ENCODE assay signal across 8 cellular contexts in genomic region chr15:31214864-31215489, GRCh38.
A peak's percentile ranks its signal among the peaks of the same experiment; 100 is the strongest.
DNase-seq lines count a peak whose midpoint lies in the region; ATAC-seq, FAIRE-seq and TF ChIP-seq lines count a peak whose summit lies in the region.

No MANE protein-coding gene starts in this region.

- H3K4me3 Mint-ChIP-seq in activated T-helper 2 cell treated with anti-CD3 and anti-CD28 coated beads, Interferon-gamma antibody, Interleukin-2, Interleukin-4, amounts not matched to agents 10 μg/mL and 5 μg/mL and 100 μg/mL, durations not matched to agents 14 hours and 24 hours and 36 hours (ENCODE audit: low read depth): peak overlapping the region; percentile 67

- 24 to 37% (median 27%) methylated on average over 16 to 18 of the region's 18 CpGs for WGBS in small intestine, 3 donors

- BruUV-seq in A673 (replicated peaks; lab: Mats Ljungman, UMichigan): no TSS peak

- peaks cover 2% of the 10 kb centered on the region for H3K27me3 Mint-ChIP-seq in activated T-helper 2 cell treated with anti-CD3 and anti-CD28 coated beads, Interferon-gamma antibody, Interleukin-2, Interleukin-4, amounts not matched to agents 10 μg/mL and 5 μg/mL and 100 μg/mL, durations not matched to agents 14 hours and 24 hours and 36 hours (ENCODE audit: low read depth)

- H3K36me3 Mint-ChIP-seq in activated T-helper 2 cell treated with anti-CD3 and anti-CD28 coated beads, Interferon-gamma antibody, Interleukin-2, Interleukin-4, amounts not matched to agents 10 μg/mL and 5 μg/mL and 100 μg/mL, durations not matched to agents 14 hours and 24 hours and 36 hours (ENCODE audit: low read depth): peaks cover 9% of the 10 kb centered on the region

- H3K4me1 ChIP-seq in A673 (ENCODE audit: insufficient read depth, low read length, poor library complexity, severe bottlenecking): no peaks in the 10 kb centered on the region
- H3K4me1 ChIP-seq in iPS-15b (ENCODE audit: control insufficient read depth, insufficient read depth, low read length): peaks cover 5% of the 10 kb centered on the region
- H3K4me1 ChIP-seq in small intestine (ENCODE audit: control insufficient read depth in 2 of 2, insufficient read depth in 1 of 2, low read depth in 1 of 2, low read length in 1 of 2): peaks cover 2 to 7% of the 10 kb centered on the region in 2 donors

- CTCF ChIA-PET in A673 (lab: Charles Lee): interaction anchor here (0.6 to 1.4 kb wide), 2 partner anchors 274 to 293 kb away, joined by 4 to 6 read pairs; no protein-coding TSS in a partner anchor

- H3K9me3 Mint-ChIP-seq in activated T-helper 2 cell treated with anti-CD3 and anti-CD28 coated beads, Interferon-gamma antibody, Interleukin-2, Interleukin-4, amounts not matched to agents 10 μg/mL and 5 μg/mL and 100 μg/mL, durations not matched to agents 14 hours and 24 hours and 36 hours: peaks cover 11% of the 10 kb centered on the region

- FAIRE-seq in small intestine (lab: Jason Lieb, UNC): no peak

- no peak for ATAC-seq in GM21786 (IDR thresholded peaks at IDR 0.05; ENCODE audit: unreplicated experiment)

- peaks cover 28% of the 10 kb centered on the region for H3K4me1 Mint-ChIP-seq in activated T-helper 2 cell treated with anti-CD3 and anti-CD28 coated beads, Interferon-gamma antibody, Interleukin-2, Interleukin-4, amounts not matched to agents 10 μg/mL and 5 μg/mL and 100 μg/mL, durations not matched to agents 14 hours and 24 hours and 36 hours (ENCODE audit: low read depth)

- POLR2A ChIA-PET in A673 (lab: Charles Lee; ENCODE audit: low non-redundant PET): no interaction called here

- H3K27ac Mint-ChIP-seq in activated T-helper 2 cell treated with anti-CD3 and anti-CD28 coated beads, Interferon-gamma antibody, Interleukin-2, Interleukin-4, amounts not matched to agents 10 μg/mL and 5 μg/mL and 100 μg/mL, durations not matched to agents 14 hours and 24 hours and 36 hours: peak overlapping the region; percentile 33

- H3K9me3 ChIP-seq in A673 (ENCODE audit: low read depth, low read length, poor library complexity, severe bottlenecking) (no peaks in the 10 kb centered on the region), iPS-15b (ENCODE audit: control insufficient read depth, insufficient read depth, low read length) (no peaks in the 10 kb centered on the region), small intestine (ENCODE audit: control insufficient read depth, low read depth) (no peaks in the 10 kb centered on the region)

- DNase-seq in A673 (ENCODE audit: low spot score) (no peak), H7 (peak; percentile 40), small intestine (peak; percentile 33), epidermal melanocyte (ENCODE audit: insufficient read length, low spot score) (no peak)
- no peak for DNase-seq in activated T-helper 2 cell treated with anti-CD3 and anti-CD28 coated beads, Interferon-gamma antibody, Interleukin-2, Interleukin-4, amounts not matched to agents 10 μg/mL and 5 μg/mL and 100 μg/mL, durations not matched to agents 14 hours and 24 hours and 36 hours (ENCODE audit: low spot score)
- no peak for DNase-seq in effector CD8-positive, alpha-beta T cell (lab: John Stamatoyannopoulos, UW)

- peak overlapping the region; percentile 37 for H3K9ac ChIP-seq in iPS-15b (ENCODE audit: low read depth, low read length)

- H3K27ac ChIP-seq in A673 (ENCODE audit: low read depth, low read length, poor library complexity, severe bottlenecking) (no peak overlapping the region), small intestine (ENCODE audit: low read depth in 1 of 2, low read length in 1 of 2) (peak overlapping the region; percentile 99)

- TF ChIP-seq CTCF in A673 (conservative IDR thresholded peaks at IDR 0.05; ENCODE audit: low read depth, low read length): no peak

- intact Hi-C loops in A673 (cut with micrococcal nuclease; ENCODE audit: unreplicated experiment): loop anchor here (1.0 kb wide), 1 partner anchor 110 kb away; no protein-coding TSS in a partner anchor
- intact Hi-C loops in activated T-helper 2 cell treated with anti-CD3 and anti-CD28 coated beads, Interferon-gamma antibody, Interleukin-2, Interleukin-4, amounts not matched to agents 10 μg/mL and 5 μg/mL and 100 μg/mL, durations not matched to agents 14 hours and 24 hours and 36 hours (cut with micrococcal nuclease): loop anchor here (1.0 to 2.0 kb wide), 3 partner anchors 52 to 273 kb away; partner anchors contain the start of gene KLF13

- H3K4me3 ChIP-seq in A673 (ENCODE audit: low read depth, low read length, poor library complexity, severe bottlenecking): peak overlapping the region; percentile 57
- H3K4me3 ChIP-seq in H7 (ENCODE audit: insufficient read depth, low read depth, low read length): no peak overlapping the region; the same call in 1 of the 2 replicates
- peak overlapping the region; percentile 45 for H3K4me3 ChIP-seq in iPS-15b (ENCODE audit: low read depth, low read length)
- H3K4me3 ChIP-seq in small intestine (ENCODE audit: low read depth in 1 of 2, low read length in 2 of 2): peak overlapping the region; percentile 21 to 78

- H3K36me3 ChIP-seq in A673 (ENCODE audit: insufficient read depth, low read length, poor library complexity, severe bottlenecking) (no peaks in the 10 kb centered on the region), H7 (replicated peaks; ENCODE audit: control insufficient read depth, insufficient read depth, low read length) (no peaks in the 10 kb centered on the region), iPS-15b (ENCODE audit: control insufficient read depth, insufficient read depth, low read length) (no peaks in the 10 kb centered on the region), small intestine (ENCODE audit: control insufficient read depth in 2 of 2, insufficient read depth in 2 of 2, low read length in 2 of 2) (no peaks in the 10 kb centered on the region)

- H3K27me3 ChIP-seq in A673 (replicated peaks; ENCODE audit: insufficient read depth, low read depth, low read length, poor library complexity) (no peaks in the 10 kb centered on the region), H7 (ENCODE audit: control insufficient read depth, insufficient read depth, low read length) (peaks cover 5% of the 10 kb centered on the region), iPS-15b (ENCODE audit: control insufficient read depth, insufficient read depth, low read length) (peaks cover 3% of the 10 kb centered on the region), small intestine (ENCODE audit: control insufficient read depth in 2 of 2, insufficient read depth in 2 of 2, low read length in 2 of 2) (no peaks in the 10 kb centered on the region)

Comparison
In these comparisons a context has a peak if more than half of its experiments do, and no peak if none do; other contexts are left out.
1. DNase-seq: peak in H7 (single experiment) and small intestine (single experiment); none in A673 (single experiment), activated T-helper 2 cell treated with anti-CD3 and anti-CD28 coated beads, Interferon-gamma antibody, Interleukin-2, Interleukin-4, amounts not matched to agents 10 μg/mL and 5 μg/mL and 100 μg/mL, durations not matched to agents 14 hours and 24 hours and 36 hours (single experiment), epidermal melanocyte (single experiment) and effector CD8-positive, alpha-beta T cell (single experiment).